Comparison of ENCODE assay signal across 21 cellular contexts in the genomic region with DNA sequence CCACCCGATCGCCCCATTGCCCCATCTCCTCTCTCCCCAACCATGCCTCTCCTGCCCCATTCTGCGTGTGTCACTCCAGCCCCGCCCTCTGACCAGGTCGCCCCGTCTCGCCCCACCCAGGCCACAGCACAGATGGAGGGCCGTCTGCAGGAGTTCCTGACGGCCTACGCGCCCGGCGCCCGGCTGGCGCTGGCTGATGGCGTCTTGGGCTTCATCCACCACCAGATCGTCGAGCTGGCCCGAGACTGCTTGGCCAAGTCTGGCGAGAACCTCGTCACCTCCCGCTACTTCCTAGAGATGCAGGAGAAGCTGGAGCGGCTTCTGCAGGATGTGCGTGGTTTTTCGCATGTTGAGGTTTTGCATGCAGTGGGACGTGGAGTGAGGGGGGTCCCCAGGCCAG. TPM values are rescaled to one million over a fixed set of nuclear protein-coding genes. Genes with fewer than 3 reads are reported as not detected.
DNase-seq lines count a peak whose midpoint lies in the region; ATAC-seq and TF ChIP-seq lines count a peak whose summit lies in the region.
"Had no signal": no experiment of that assay in that cellular context is flagged by ENCODE, and none has a peak within 500 bp of the region (broad histone marks: within the 10 kb centered on the region; RNA-seq: fewer than 3 reads in every experiment).

No MANE protein-coding gene starts in this region.

- peaks cover 90% of the 10 kb centered on the region for H3K36me3 Mint-ChIP-seq in dendritic cell treated with granulocyte-macrophage colony-stimulating factor and Interleukin-4, amounts not matched to agents 40 ng/mL and 50 ng/mL, for 4 days (ENCODE audit: low read depth)
- H3K36me3 Mint-ChIP-seq in activated CD8-positive, alpha-beta T cell treated with anti-CD3 and anti-CD28 coated beads, Interleukin-2, amount 10 ng/mL, durations not matched to agents 7 days and 5 days (ENCODE audit: low read depth) = peaks cover 42% of the 10 kb centered on the region

- no peak for DNase-seq in heart right ventricle
- DNase-seq in Right ventricle myocardium superior = no peak
- peak; percentile 42 for DNase-seq in islet precursor cell
- no peak for DNase-seq in activated CD8-positive, alpha-beta T cell treated with anti-CD3 and anti-CD28 coated beads, Interleukin-2, amount 10 ng/mL, durations not matched to agents 7 days and 5 days
- no peak for DNase-seq in coronary artery (ENCODE audit: low spot score)
- no peak for DNase-seq in osteoblast (ENCODE audit: insufficient read length, low spot score, missing footprints)
- DNase-seq: DMS79 treated with DMSO at 0.1 percent for 48 hours, NCI-H1048, NCI-H146, NCI-H2081, NCI-H510A, NCI-H82, SHP77 had no signal

- H3K9me3 ChIP-seq in heart right ventricle = peaks cover 0 to 3% (median 0%) of the 10 kb centered on the region in 11 donors
- no peaks in the 10 kb centered on the region for H3K9me3 ChIP-seq in osteoblast (ENCODE audit: low read depth, low read length)
- H3K9me3 ChIP-seq: A549; BLaER1 treated with 17β-estradiol and CSF1 and Interleukin-3, amounts not matched to agents 10 nM and 100 nM had no signal

- peak in 5 of 8 donors; percentile 45 to 64 (median 49) for ATAC-seq in heart right ventricle
- no peak for ATAC-seq in Right ventricle myocardium superior (ENCODE audit: poor library complexity)
- ATAC-seq in HG03280 (IDR thresholded peaks at IDR 0.05; ENCODE audit: unreplicated experiment) = no peak
- no peak for ATAC-seq in activated CD8-positive, alpha-beta T cell treated with anti-CD3 and anti-CD28 coated beads, Interleukin-2, amount 10 ng/mL, durations not matched to agents 7 days and 5 days
- ATAC-seq: A549, HCT116, K562, Panc1 had no signal

- no peak overlapping the region for H2AFZ ChIP-seq in osteoblast (ENCODE audit: low read length)

- H3K27ac Mint-ChIP-seq in dendritic cell treated with granulocyte-macrophage colony-stimulating factor and Interleukin-4, amounts not matched to agents 40 ng/mL and 50 ng/mL, for 4 days = peak overlapping the region; percentile 7
- no peak overlapping the region for H3K27ac Mint-ChIP-seq in activated CD8-positive, alpha-beta T cell treated with anti-CD3 and anti-CD28 coated beads, Interleukin-2, amount 10 ng/mL, durations not matched to agents 7 days and 5 days

- no peak overlapping the region for H3K4me2 ChIP-seq in osteoblast (ENCODE audit: insufficient read depth, low read length)
- H3K4me2 ChIP-seq: A549 had no signal

- TF ChIP-seq CTCF in heart right ventricle (IDR thresholded peaks at IDR 0.05) = no peak
- TF ChIP-seq CTCF in coronary artery (IDR thresholded peaks at IDR 0.05) = no peak
- no peak for TF ChIP-seq CTCF in osteoblast (IDR thresholded peaks at IDR 0.05; ENCODE audit: extremely low read depth, low read depth, low read length)

- H3K79me2 ChIP-seq in osteoblast (ENCODE audit: insufficient read depth, low read length) = no peaks in the 10 kb centered on the region

- H4K20me1 ChIP-seq in osteoblast (ENCODE audit: insufficient read depth, low read length) = peaks cover 11% of the 10 kb centered on the region

- peaks cover 63% of the 10 kb centered on the region for H3K4me1 Mint-ChIP-seq in dendritic cell treated with granulocyte-macrophage colony-stimulating factor and Interleukin-4, amounts not matched to agents 40 ng/mL and 50 ng/mL, for 4 days (ENCODE audit: low read depth)
- H3K4me1 Mint-ChIP-seq in activated CD8-positive, alpha-beta T cell treated with anti-CD3 and anti-CD28 coated beads, Interleukin-2, amount 10 ng/mL, durations not matched to agents 7 days and 5 days (ENCODE audit: low read depth) = peaks cover 39% of the 10 kb centered on the region

- CTCF ChIA-PET in activated CD8-positive, alpha-beta T cell treated with anti-CD3 and anti-CD28 coated beads, Interleukin-2, amount 10 ng/mL, durations not matched to agents 7 days and 5 days (lab: Charles Lee) = interaction anchor here (1.8 kb wide), 1 partner anchor 10 kb away, joined by 5 read pairs; no protein-coding TSS in a partner anchor

- H3K4me3 Mint-ChIP-seq in dendritic cell treated with granulocyte-macrophage colony-stimulating factor and Interleukin-4, amounts not matched to agents 40 ng/mL and 50 ng/mL, for 4 days = no peak overlapping the region
- H3K4me3 Mint-ChIP-seq in activated CD8-positive, alpha-beta T cell treated with anti-CD3 and anti-CD28 coated beads, Interleukin-2, amount 10 ng/mL, durations not matched to agents 7 days and 5 days = no peak overlapping the region

- H3K4me3 ChIP-seq in heart right ventricle (peak overlapping the region in 1 of 10 donors; percentile 7), coronary artery (no peak overlapping the region), osteoblast (ENCODE audit: insufficient read depth, low read length) (no peak overlapping the region)
- H3K4me3 ChIP-seq: A549; BLaER1 treated with 17β-estradiol and CSF1 and Interleukin-3, amounts not matched to agents 10 nM and 100 nM; K562 had no signal

- H3K36me3 ChIP-seq in heart right ventricle (peaks cover 0 to 71% (median 2%) of the 10 kb centered on the region in 9 donors), osteoblast (ENCODE audit: insufficient read depth, low read length) (peaks cover 6% of the 10 kb centered on the region)

- H3K4me1 ChIP-seq in heart right ventricle (peaks cover 0 to 28% (median 6%) of the 10 kb centered on the region in 9 donors), osteoblast (ENCODE audit: insufficient read depth, low read length) (no peaks in the 10 kb centered on the region)

- no peaks in the 10 kb centered on the region for H3K9me3 Mint-ChIP-seq in dendritic cell treated with granulocyte-macrophage colony-stimulating factor and Interleukin-4, amounts not matched to agents 40 ng/mL and 50 ng/mL, for 4 days
- H3K9me3 Mint-ChIP-seq in activated CD8-positive, alpha-beta T cell treated with anti-CD3 and anti-CD28 coated beads, Interleukin-2, amount 10 ng/mL, durations not matched to agents 7 days and 5 days (ENCODE audit: insufficient read depth) = no peaks in the 10 kb centered on the region

- H3K27ac ChIP-seq in heart right ventricle = peak overlapping the region in 7 of 10 donors; percentile 5 to 77 (median 44)
- H3K27ac ChIP-seq in coronary artery = peak overlapping the region in 1 of 2 donors; percentile 28
- no peak overlapping the region for H3K27ac ChIP-seq in osteoblast (ENCODE audit: low read depth, low read length)
- H3K27ac ChIP-seq: A549 had no signal

- POLR2A ChIA-PET in activated CD8-positive, alpha-beta T cell treated with anti-CD3 and anti-CD28 coated beads, Interleukin-2, amount 10 ng/mL, durations not matched to agents 7 days and 5 days (lab: Charles Lee) = no interaction called here

- no peaks in the 10 kb centered on the region for H3K27me3 Mint-ChIP-seq in dendritic cell treated with granulocyte-macrophage colony-stimulating factor and Interleukin-4, amounts not matched to agents 40 ng/mL and 50 ng/mL, for 4 days
- no peaks in the 10 kb centered on the region for H3K27me3 Mint-ChIP-seq in activated CD8-positive, alpha-beta T cell treated with anti-CD3 and anti-CD28 coated beads, Interleukin-2, amount 10 ng/mL, durations not matched to agents 7 days and 5 days (ENCODE audit: low read depth)

- H3K27me3 ChIP-seq in heart right ventricle (no peaks in the 10 kb centered on the region), osteoblast (ENCODE audit: insufficient read depth, low read length) (no peaks in the 10 kb centered on the region)
- H3K27me3 ChIP-seq: BLaER1 treated with 17β-estradiol and CSF1 and Interleukin-3, amounts not matched to agents 10 nM and 100 nM had no signal

- 68 to 72% methylated on average over 26 of the region's 26 CpGs for WGBS in heart right ventricle, 2 donors

- intact Hi-C loops in heart right ventricle (cut with DNase I) (loop anchor here in 2 of 10 donors (5.0 kb wide), 2 partner anchors 33 to 128 kb away; no protein-coding TSS in a partner anchor), Right ventricle myocardium superior (cut with DNase I) (no loop called here)
- intact Hi-C loops in dendritic cell treated with granulocyte-macrophage colony-stimulating factor and Interleukin-4, amounts not matched to agents 40 ng/mL and 50 ng/mL, for 4 days (cut with micrococcal nuclease) = no loop called here

RNA-seq across cellular contexts. Expression of a gene that starts 26.2 kb away (rescaled TPM):
- total RNA-seq in heart right ventricle (1 to 10 TPM; 2.8 to 6.4 (median 4.6) TPM), Right ventricle myocardium superior (4.9 TPM), osteoblast (5.4 and 5.6 TPM in 2 replicates)
- polyA plus RNA-seq in heart right ventricle = 1 to 10 TPM; 1.5 to 2.6 TPM
- total RNA-seq in activated CD8-positive, alpha-beta T cell treated with anti-CD3 and anti-CD28 coated beads, Interleukin-2, amount 10 ng/mL, durations not matched to agents 7 days and 5 days = 10 to 100 TPM; 22.9 to 25.1 TPM

RNA-seq across cellular contexts. Expression of a gene that starts 29.1 kb away (rescaled TPM):
- total RNA-seq in heart right ventricle = 10 to 100 TPM; 15.7 to 29.1 (median 22.3) TPM
- 1 to 10 TPM; 2.3 to 6.7 TPM for polyA plus RNA-seq in heart right ventricle
- total RNA-seq in Right ventricle myocardium superior = 20.8 TPM
- 1 to 10 TPM; 7.8 to 9.2 TPM for total RNA-seq in activated CD8-positive, alpha-beta T cell treated with anti-CD3 and anti-CD28 coated beads, Interleukin-2, amount 10 ng/mL, durations not matched to agents 7 days and 5 days
- 25.7 and 28.0 TPM in 2 replicates for total RNA-seq in osteoblast

RNA-seq across cellular contexts. Expression of a gene that starts 37.1 kb away (rescaled TPM):
- 1 to 10 TPM in 2 of 10 donors, under 1 TPM in 8; 0.24 to 5.4 (median 0.45) TPM for total RNA-seq in heart right ventricle
- under 1 TPM; 0.36 to 0.51 TPM for polyA plus RNA-seq in heart right ventricle
- total RNA-seq in Right ventricle myocardium superior = 0.75 TPM
- total RNA-seq in activated CD8-positive, alpha-beta T cell treated with anti-CD3 and anti-CD28 coated beads, Interleukin-2, amount 10 ng/mL, durations not matched to agents 7 days and 5 days = 10 to 100 TPM; 75.2 to 78.6 TPM
- total RNA-seq in osteoblast = 0.29 and 0.72 TPM in 2 replicates
- total RNA-seq: G401 had no signal
- polyA plus RNA-seq: A549 had no signal

RNA-seq across cellular contexts. Expression of a gene that starts 49.8 kb away (rescaled TPM):
- total RNA-seq in heart right ventricle = 100 to 1,000 TPM in 1 of 10 donors, 10 to 100 TPM in 7, 1 to 10 TPM in 2; 6.5 to 241 (median 11.9) TPM
- polyA plus RNA-seq in heart right ventricle = 10 to 100 TPM in 1 of 2 donors, 1 to 10 TPM in 1; 9.7 to 31.2 TPM
- total RNA-seq in Right ventricle myocardium superior = 23.1 TPM
- 10 to 100 TPM; 67.4 to 72.3 TPM for total RNA-seq in activated CD8-positive, alpha-beta T cell treated with anti-CD3 and anti-CD28 coated beads, Interleukin-2, amount 10 ng/mL, durations not matched to agents 7 days and 5 days
- 110 and 126 TPM in 2 replicates for total RNA-seq in osteoblast

Comparison
In these comparisons a context has a peak if more than half of its experiments do, and no peak if none do; other contexts are left out.
1. ATAC-seq: peak in heart right ventricle (5 of 8); none in Right ventricle myocardium superior (single experiment), HG03280 (single experiment) and activated CD8-positive, alpha-beta T cell treated with anti-CD3 and anti-CD28 coated beads, Interleukin-2, amount 10 ng/mL, durations not matched to agents 7 days and 5 days (single experiment).
2. RNA of a gene that starts 37.1 kb away (total RNA-seq): 75.2 to 78.6 TPM in activated CD8-positive, alpha-beta T cell treated with anti-CD3 and anti-CD28 coated beads, Interleukin-2, amount 10 ng/mL, durations not matched to agents 7 days and 5 days; 0.75 TPM in Right ventricle myocardium superior (single experiment), 0.29 to 0.72 TPM in osteoblast and 0.24 to 5.4 TPM in heart right ventricle; every median in the first group is over 10 times any median in the second.